8 cellular contexts compared by ENCODE assay signal in the genomic region with DNA sequence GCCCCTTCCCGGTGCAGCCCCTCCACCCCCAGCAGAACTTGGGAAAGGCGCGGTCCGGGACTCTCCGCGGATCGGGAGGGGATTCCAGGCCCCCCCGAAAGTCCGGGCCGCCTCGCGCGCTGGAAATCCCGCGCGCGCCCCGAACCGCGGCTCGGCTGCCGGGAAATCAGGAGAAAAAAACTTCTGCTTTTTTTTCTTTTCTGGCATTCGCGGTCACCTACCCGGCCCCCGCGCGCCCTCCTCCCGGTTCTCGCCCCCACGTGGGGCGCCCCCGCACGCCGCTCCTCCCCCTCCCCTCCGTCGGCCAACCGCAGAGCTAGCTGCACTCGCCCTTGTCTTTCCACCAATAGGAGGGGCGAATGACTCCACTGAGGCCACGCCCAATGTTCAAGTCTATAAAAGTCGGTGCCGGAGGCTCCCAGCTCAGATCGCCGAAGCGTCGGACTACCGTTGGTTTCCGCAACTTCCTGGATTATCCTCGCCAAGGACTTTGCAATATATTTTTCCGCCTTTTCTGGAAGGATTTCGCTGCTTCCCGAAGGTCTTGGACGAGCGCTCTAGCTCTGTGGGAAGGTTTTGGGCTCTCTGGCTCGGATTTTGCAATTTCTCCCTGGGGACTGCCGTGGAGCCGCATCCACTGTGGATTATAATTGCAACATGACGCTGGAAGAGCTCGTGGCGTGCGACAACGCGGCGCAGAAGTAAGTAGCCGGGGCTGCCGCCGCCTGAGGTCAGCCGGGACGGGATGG. TPM values are rescaled to one million over a fixed set of nuclear protein-coding genes. Genes with fewer than 3 reads are reported as not detected.
DNase-seq lines count a peak whose midpoint lies in the region; ATAC-seq and TF ChIP-seq lines count a peak whose summit lies in the region.

A gene with protein sequence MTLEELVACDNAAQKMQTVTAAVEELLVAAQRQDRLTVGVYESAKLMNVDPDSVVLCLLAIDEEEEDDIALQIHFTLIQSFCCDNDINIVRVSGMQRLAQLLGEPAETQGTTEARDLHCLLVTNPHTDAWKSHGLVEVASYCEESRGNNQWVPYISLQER (plus strand): TSS at position 426 of the 749 bp plus-strand sequence. CDS start 232 bp downstream, at position 658.

- H3K4me1 ChIP-seq in lung (ENCODE audit: control insufficient read depth in 2 of 2, insufficient read depth in 2 of 2, low read length in 2 of 2), result peaks cover 0 to 4% of the 10 kb centered on the region in 2 donors

- H3K27me3 Mint-ChIP-seq in CD4-positive, alpha-beta T cell, result peaks cover 4% of the 10 kb centered on the region

- H3K4me1 Mint-ChIP-seq in CD4-positive, alpha-beta T cell (ENCODE audit: low read depth), result peaks cover 25% of the 10 kb centered on the region

- intact Hi-C loops in CD4-positive, alpha-beta T cell (cut with DNase I, micrococcal nuclease), result loop anchor here (1.0 to 5.0 kb wide), 6 partner anchors 31 to 223 kb away; no protein-coding TSS in a partner anchor

- H3K36me3 Mint-ChIP-seq in CD4-positive, alpha-beta T cell (ENCODE audit: low read depth), result peaks cover 28% of the 10 kb centered on the region

- TF ChIP-seq CTCF in CD4-positive, alpha-beta T cell (IDR thresholded peaks at IDR 0.05), result no peak
- no peak for TF ChIP-seq CTCF in lung (IDR thresholded peaks at IDR 0.05; ENCODE audit: control extremely low read depth, extremely low read depth)

- H3K27ac Mint-ChIP-seq in CD4-positive, alpha-beta T cell, result peak within 1 kb of the TSS; percentile 91

- peak within 1 kb of the TSS; percentile 100 for H3K4me3 Mint-ChIP-seq in CD4-positive, alpha-beta T cell

- POLR2A ChIA-PET in CD4-positive, alpha-beta T cell (lab: Charles Lee), result interaction anchor here (0.6 to 5.2 kb wide), 58 partner anchors 9 to 1287 kb away, joined by 3 to 272 read pairs (median 6); a partner anchor contains a TSS

- H3K27ac ChIP-seq in CD4-positive, alpha-beta T cell (ENCODE audit: low read depth, low read length), result peak within 1 kb of the TSS; percentile 80
- H3K27ac ChIP-seq in lung (ENCODE audit: low read depth in 1 of 2, low read length in 1 of 2), result peak within 1 kb of the TSS; percentile 87 to 95

- DNase-seq in CD4-positive, alpha-beta T cell, result peak; percentile 96 to 98 (median 97)
- DNase-seq in HS-27A (ENCODE audit: low read depth) (peak; percentile 96), lung (ENCODE audit: low spot score) (peak; percentile 98)
- DNase-seq in NK-92 treated with Interleukin-12 subunit alpha and Interleukin-12 subunit beta, amount 100 ng/mL, for 24 hours (lab: John Stamatoyannopoulos, UW), result peak; percentile 95
- peak; percentile 95 to 97 for DNase-seq in activated CD8-positive, alpha-beta memory T cell treated with anti-CD3 and anti-CD28 coated beads for 1 hour (ENCODE audit: extremely low read depth in 1 of 2, low read depth in 1 of 2)
- DNase-seq in effector CD4-positive, alpha-beta T cell, result peak; percentile 96
- DNase-seq in stimulated activated CD4-positive, alpha-beta T cell treated with anti-CD3 and anti-CD28 coated beads, TNF-alpha, amount 100 ng/mL, for 24 hours (ENCODE audit: low read depth in 3 of 3), result peak; percentile 91 to 97 (median 94)

- 0 to 1% methylated on average over 57 to 70 of the region's 70 CpGs for WGBS in lung, 2 donors

- H3K9me3 Mint-ChIP-seq in CD4-positive, alpha-beta T cell, result no peaks in the 10 kb centered on the region

- peak within 1 kb of the TSS; percentile 84 for H3K4me3 ChIP-seq in lung

- H3K27me3 ChIP-seq in CD4-positive, alpha-beta T cell (ENCODE audit: control insufficient read depth, insufficient read depth, low read length), result no peaks in the 10 kb centered on the region
- no peaks in the 10 kb centered on the region for H3K27me3 ChIP-seq in lung (ENCODE audit: control insufficient read depth, insufficient read depth)

- H3K36me3 ChIP-seq in lung (ENCODE audit: control insufficient read depth in 2 of 2, insufficient read depth in 2 of 2, low read length in 2 of 2), result peaks cover 0 to 8% of the 10 kb centered on the region in 2 donors

- no peaks in the 10 kb centered on the region for H3K9me3 ChIP-seq in CD4-positive, alpha-beta T cell (ENCODE audit: control insufficient read depth, low read length)
- no peaks in the 10 kb centered on the region for H3K9me3 ChIP-seq in lung (ENCODE audit: control insufficient read depth in 2 of 2, insufficient read depth in 1 of 2, low read length in 1 of 2)

- CTCF ChIA-PET in CD4-positive, alpha-beta T cell (lab: Charles Lee), result interaction anchor here (1.1 to 9.5 kb wide), 9 partner anchors 104 to 161 kb away, joined by 3 to 57 read pairs (median 7); no protein-coding TSS in a partner anchor

- ATAC-seq in CD4-positive, alpha-beta T cell (ENCODE audit: poor library complexity), result peak; percentile 56
- peak; percentile 40 for ATAC-seq in GM19452 (IDR thresholded peaks at IDR 0.05; ENCODE audit: unreplicated experiment)
- peak; percentile 80 for ATAC-seq in lung (ENCODE audit: insufficient read depth, low FRiP score)

RNA-seq across cellular contexts. Expression of the gene that starts here (rescaled TPM):
- total RNA-seq in CD4-positive, alpha-beta T cell, result 100 to 1,000 TPM; 284 to 285 TPM
- 10 to 100 TPM; 81.0 to 92.7 TPM for total RNA-seq in lung
- polyA plus RNA-seq in lung, result 100 to 1,000 TPM in 1 of 2 donors, 10 to 100 TPM in 1; 92.4 to 405 TPM

Comparison
In these comparisons a context has a peak if more than half of its experiments do, and no peak if none do; other contexts are left out.
1. Peak in every context shown above with its lines: DNase-seq, ATAC-seq, H3K4me3 ChIP-seq and H3K27ac ChIP-seq.